ENCODE assay signal across 18 cellular contexts in the genomic region with DNA sequence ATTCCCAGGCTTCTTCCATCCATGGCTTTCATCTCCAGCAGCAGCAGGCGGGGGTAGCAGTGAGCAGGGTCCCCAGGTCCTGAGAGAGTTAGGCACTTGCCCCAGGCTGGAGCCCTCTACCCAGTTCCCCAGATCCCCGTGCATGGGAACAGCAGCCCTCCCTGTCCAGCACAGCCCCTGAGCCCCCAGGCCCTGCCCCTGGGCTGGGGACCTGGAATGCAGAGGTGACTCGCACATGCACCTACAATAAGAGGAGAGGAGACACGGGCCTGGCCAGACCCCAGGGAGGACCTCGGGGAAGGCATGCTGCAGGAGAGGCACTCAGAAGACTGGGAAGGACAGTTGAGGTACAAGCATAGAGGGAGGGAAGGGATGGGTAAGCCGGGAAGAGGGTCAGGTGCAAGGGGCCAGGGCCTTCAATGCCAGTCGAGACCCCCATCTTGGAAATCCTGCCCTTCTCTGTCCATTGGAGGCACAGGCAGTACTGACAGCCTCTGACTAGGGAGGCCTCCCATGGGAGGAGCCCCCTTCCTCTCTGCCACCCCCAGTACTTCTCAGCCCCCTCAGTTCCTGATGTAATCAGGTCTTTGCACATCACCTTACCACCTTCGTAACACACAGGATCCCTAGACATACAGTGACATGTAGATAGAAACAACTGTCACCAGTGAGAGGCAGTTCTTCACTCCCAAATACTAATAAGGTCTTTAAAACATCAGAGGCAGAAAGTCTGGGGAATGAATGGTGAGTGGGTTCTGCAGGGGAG.
DNase-seq lines count a peak whose midpoint lies in the region; ATAC-seq and TF ChIP-seq lines count a peak whose summit lies in the region.
"Had no signal": no experiment of that assay in that cellular context is flagged by ENCODE, and none has a peak within 500 bp of the region (broad histone marks: within the 10 kb centered on the region; RNA-seq: fewer than 3 reads in every experiment).

No MANE protein-coding gene starts in this region.

- H3K4me1 Mint-ChIP-seq in activated naive CD4-positive, alpha-beta T cell treated with anti-CD3 and anti-CD28 coated beads, Interleukin-2, amount 10 ng/mL, durations not matched to agents 7 days and 5 days = peaks cover 6% of the 10 kb centered on the region

- peaks cover 94% of the 10 kb centered on the region for H3K27me3 Mint-ChIP-seq in activated naive CD4-positive, alpha-beta T cell treated with anti-CD3 and anti-CD28 coated beads, Interleukin-2, amount 10 ng/mL, durations not matched to agents 7 days and 5 days
- H3K27me3 Mint-ChIP-seq: CD4-positive, CD25-positive, alpha-beta regulatory T cell had no signal

- peaks cover under 1% of the 10 kb centered on the region for H3K36me3 Mint-ChIP-seq in activated naive CD4-positive, alpha-beta T cell treated with anti-CD3 and anti-CD28 coated beads, Interleukin-2, amount 10 ng/mL, durations not matched to agents 7 days and 5 days

- DNase-seq in activated naive CD4-positive, alpha-beta T cell treated with anti-CD3 and anti-CD28 coated beads, Interleukin-2, amount 10 ng/mL, durations not matched to agents 7 days and 5 days = no peak
- no peak for DNase-seq in activated naive CD4-positive, alpha-beta T cell treated with Interleukin-2 at 50 U/mL for 16 hours
- peak in 22 of 61 donors; percentile 14 to 88 (median 44) for DNase-seq in caudate nucleus (lab: John Stamatoyannopoulos, UW)
- DNase-seq in lower lobe of right lung = peak; percentile 20
- peak; percentile 78 for DNase-seq in putamen (ENCODE audit: low spot score)
- DNase-seq in NCI-H1092 (lab: John Stamatoyannopoulos, UW) = no peak
- DNase-seq: 8988T; AML-193; Calu3; CD4-positive, CD25-positive, alpha-beta regulatory T cell; DMS 273 treated with DMSO at 0.1 percent for 48 hours; GOT3; HFFc6; IMR-90 had no signal

- TF ChIP-seq CTCF in lower lobe of right lung (IDR thresholded peaks at IDR 0.05) = no peak

- intact Hi-C loops in lower lobe of right lung (cut with DNase I) = no loop called here

- no peak overlapping the region for H3K4me3 Mint-ChIP-seq in activated naive CD4-positive, alpha-beta T cell treated with anti-CD3 and anti-CD28 coated beads, Interleukin-2, amount 10 ng/mL, durations not matched to agents 7 days and 5 days
- H3K4me3 Mint-ChIP-seq: CD4-positive, CD25-positive, alpha-beta regulatory T cell; HFFc6 had no signal

- H3K27me3 ChIP-seq in lower lobe of right lung (ENCODE audit: low read depth) = no peaks in the 10 kb centered on the region
- H3K27me3 ChIP-seq: BLaER1 had no signal

- no peak overlapping the region for H3K4me3 ChIP-seq in lower lobe of right lung
- H3K4me3 ChIP-seq: BLaER1, HAP-1 had no signal

- no peaks in the 10 kb centered on the region for H3K4me1 ChIP-seq in lower lobe of right lung
- H3K4me1 ChIP-seq: HAP-1 had no signal

- peaks cover 36% of the 10 kb centered on the region for H3K36me3 ChIP-seq in lower lobe of right lung
- H3K36me3 ChIP-seq: HAP-1 had no signal

- H3K27ac ChIP-seq in caudate nucleus (ENCODE audit: low read depth, low read length) = peak overlapping the region; percentile 82
- H3K27ac ChIP-seq in lower lobe of right lung = no peak overlapping the region
- H3K27ac ChIP-seq: BLaER1 had no signal

- H3K27ac Mint-ChIP-seq in activated naive CD4-positive, alpha-beta T cell treated with anti-CD3 and anti-CD28 coated beads, Interleukin-2, amount 10 ng/mL, durations not matched to agents 7 days and 5 days = peak overlapping the region; percentile 19
- H3K27ac Mint-ChIP-seq: HFFc6 had no signal

- CTCF ChIA-PET in activated naive CD4-positive, alpha-beta T cell treated with anti-CD3 and anti-CD28 coated beads, Interleukin-2, amount 10 ng/mL, durations not matched to agents 7 days and 5 days (lab: Charles Lee) = no interaction called here

- ATAC-seq in lower lobe of right lung (no peak), HG03159 (IDR thresholded peaks at IDR 0.05; ENCODE audit: unreplicated experiment) (no peak), HG02938 (IDR thresholded peaks at IDR 0.05; ENCODE audit: unreplicated experiment) (no peak)

- H3K9me3 Mint-ChIP-seq in activated naive CD4-positive, alpha-beta T cell treated with anti-CD3 and anti-CD28 coated beads, Interleukin-2, amount 10 ng/mL, durations not matched to agents 7 days and 5 days = peaks cover 3% of the 10 kb centered on the region
- H3K9me3 Mint-ChIP-seq: HFFc6 had no signal

- no peaks in the 10 kb centered on the region for H3K9me3 ChIP-seq in lower lobe of right lung
- H3K9me3 ChIP-seq: HAP-1 had no signal

Comparison
In these comparisons a context has a peak if more than half of its experiments do, and no peak if none do; other contexts are left out.
1. DNase-seq: peak in lower lobe of right lung (single experiment) and putamen (single experiment); none in activated naive CD4-positive, alpha-beta T cell treated with anti-CD3 and anti-CD28 coated beads, Interleukin-2, amount 10 ng/mL, durations not matched to agents 7 days and 5 days (single experiment), activated naive CD4-positive, alpha-beta T cell treated with Interleukin-2 at 50 U/mL for 16 hours (single experiment) and NCI-H1092 (single experiment).